In genomic region chr3:29438580-29438979, GRCh38 we compare ENCODE assay signal across 1 cellular context.
TF ChIP-seq lines count a peak whose summit lies in the region.

No MANE protein-coding gene starts in this region.

TF ChIP-seq in IMR-90, 13 proteins besides CTCF, POLR2A, EP300 and RAD21 (continued from another document):
- TF ChIP-seq CEBPB (IDR thresholded peaks at IDR 0.05; ENCODE audit: low read depth, low read length) (no peak), MAZ (IDR thresholded peaks at IDR 0.05; ENCODE audit: borderline replicate concordance, low read depth, low read length) (no peak), RCOR1 (IDR thresholded peaks at IDR 0.05; ENCODE audit: insufficient replicate concordance, low read length) (no peak), NFE2L2 (IDR thresholded peaks at IDR 0.05; ENCODE audit: low read depth, low read length) (no peak)
- TF ChIP-seq, protein P1, sequence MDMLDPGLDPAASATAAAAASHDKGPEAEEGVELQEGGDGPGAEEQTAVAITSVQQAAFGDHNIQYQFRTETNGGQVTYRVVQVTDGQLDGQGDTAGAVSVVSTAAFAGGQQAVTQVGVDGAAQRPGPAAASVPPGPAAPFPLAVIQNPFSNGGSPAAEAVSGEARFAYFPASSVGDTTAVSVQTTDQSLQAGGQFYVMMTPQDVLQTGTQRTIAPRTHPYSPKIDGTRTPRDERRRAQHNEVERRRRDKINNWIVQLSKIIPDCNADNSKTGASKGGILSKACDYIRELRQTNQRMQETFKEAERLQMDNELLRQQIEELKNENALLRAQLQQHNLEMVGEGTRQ (IDR thresholded peaks at IDR 0.05; ENCODE audit: low read depth, low read length): no peak
